ENCODE assay signal across 1 cellular context in genomic region chr15:67366904-67367303, GRCh38.
TF ChIP-seq lines count a peak whose summit lies in the region.

No MANE protein-coding gene starts in this region.

TF ChIP-seq in HepG2, 621 proteins besides CTCF, POLR2A, EP300 and RAD21 (continued from another document):
- TF ChIP-seq NRL (CRISPR knock-in tag; IDR thresholded peaks at IDR 0.05; ENCODE audit: borderline replicate concordance) = no peak
- TF ChIP-seq PPARG (CRISPR knock-in tag; conservative IDR thresholded peaks at IDR 0.05) = no peak
- no peak for TF ChIP-seq ZNF543 (CRISPR knock-in tag; IDR thresholded peaks at IDR 0.05)
- no peak for TF ChIP-seq ZNF329 (CRISPR knock-in tag; IDR thresholded peaks at IDR 0.05; ENCODE audit: low read depth)
- no peak for TF ChIP-seq RAD51 (IDR thresholded peaks at IDR 0.05; ENCODE audit: borderline replicate concordance)
- TF ChIP-seq ZNF160 (CRISPR knock-in tag; IDR thresholded peaks at IDR 0.05) = no peak
